10 cellular contexts compared by ENCODE assay signal in the genomic region with DNA sequence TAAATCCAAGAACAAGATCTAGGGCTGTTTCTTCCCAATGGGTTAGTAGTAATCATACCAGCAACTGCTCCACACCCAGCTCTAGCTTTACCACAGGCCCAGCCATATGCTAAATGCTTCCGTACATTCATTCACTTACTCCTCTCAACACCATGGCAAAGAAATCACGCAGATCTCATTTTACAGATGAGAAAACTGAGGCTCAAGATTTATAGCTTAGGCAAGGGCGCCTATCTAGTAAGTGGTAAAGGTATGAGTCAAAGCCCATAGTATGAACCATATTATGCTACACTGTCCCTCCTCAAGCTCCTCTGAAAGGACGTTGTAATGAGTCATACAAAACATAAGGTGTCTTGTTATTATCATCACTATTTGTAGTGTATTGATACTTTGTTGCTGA.
DNase-seq lines count a peak whose midpoint lies in the region; ATAC-seq and TF ChIP-seq lines count a peak whose summit lies in the region.
"Had no signal": no experiment of that assay in that cellular context is flagged by ENCODE, and none has a peak within 500 bp of the region (broad histone marks: within the 10 kb centered on the region; RNA-seq: fewer than 3 reads in every experiment).

No MANE protein-coding gene starts in this region.

- H3K4me1 Mint-ChIP-seq in CD4-positive, alpha-beta T cell (ENCODE audit: low read depth), result peaks cover 30% of the 10 kb centered on the region
- H3K4me1 Mint-ChIP-seq in activated T-cell treated with anti-CD3 and anti-CD28 coated beads, Interleukin-2, amount 50 U/mL, for 72 hours (ENCODE audit: low read depth), result peaks cover 48% of the 10 kb centered on the region

- no peak for TF ChIP-seq CTCF in CD4-positive, alpha-beta T cell (IDR thresholded peaks at IDR 0.05)

- no peak for DNase-seq in CD4-positive, alpha-beta T cell
- DNase-seq in activated T-cell treated with anti-CD3 and anti-CD28 coated beads, Interleukin-2, amount 50 U/mL, for 72 hours, result peak in 1 of 2 donors; percentile 20
- DNase-seq in NCI-H2171 (lab: John Stamatoyannopoulos, UW), result no peak
- DNase-seq in HuH-7 (ENCODE audit: low spot score), result no peak
- no peak for DNase-seq in iPS-NIHi11 (ENCODE audit: low spot score)
- DNase-seq in NCI-H2196 (lab: John Stamatoyannopoulos, UW; ENCODE audit: unreplicated experiment), result no peak
- DNase-seq: amygdala, SIG-M5 had no signal

- POLR2A ChIA-PET in CD4-positive, alpha-beta T cell (lab: Charles Lee), result interaction anchor here (1.7 kb wide), 1 partner anchor 10 kb away, joined by 6 read pairs; no protein-coding TSS in a partner anchor

- H3K27me3 Mint-ChIP-seq in CD4-positive, alpha-beta T cell, result no peaks in the 10 kb centered on the region
- H3K27me3 Mint-ChIP-seq in activated T-cell treated with anti-CD3 and anti-CD28 coated beads, Interleukin-2, amount 50 U/mL, for 72 hours (ENCODE audit: low read depth), result peaks cover 7% of the 10 kb centered on the region

- H3K9me3 Mint-ChIP-seq in CD4-positive, alpha-beta T cell, result no peaks in the 10 kb centered on the region
- no peaks in the 10 kb centered on the region for H3K9me3 Mint-ChIP-seq in activated T-cell treated with anti-CD3 and anti-CD28 coated beads, Interleukin-2, amount 50 U/mL, for 72 hours

- no peaks in the 10 kb centered on the region for H3K36me3 Mint-ChIP-seq in CD4-positive, alpha-beta T cell (ENCODE audit: low read depth)
- peaks cover 0 to 17% of the 10 kb centered on the region in 2 donors for H3K36me3 Mint-ChIP-seq in activated T-cell treated with anti-CD3 and anti-CD28 coated beads, Interleukin-2, amount 50 U/mL, for 72 hours (ENCODE audit: insufficient read depth in 2 of 2)

- ATAC-seq in CD4-positive, alpha-beta T cell (ENCODE audit: poor library complexity), result peak; percentile 44
- ATAC-seq in GM18909 (IDR thresholded peaks at IDR 0.05; ENCODE audit: poor library complexity, unreplicated experiment), result peak; percentile 75
- ATAC-seq in HG02943 (IDR thresholded peaks at IDR 0.05; ENCODE audit: low read depth, unreplicated experiment), result peak; percentile 78
- peak; percentile 73 to 79 for ATAC-seq in activated T-cell treated with anti-CD3 and anti-CD28 coated beads, Interleukin-2, amount 50 U/mL, for 72 hours (replicated peaks in 1 of 2)

- H3K9me3 ChIP-seq in CD4-positive, alpha-beta T cell (ENCODE audit: control insufficient read depth, low read length), result no peaks in the 10 kb centered on the region

- intact Hi-C loops in CD4-positive, alpha-beta T cell (cut with DNase I, micrococcal nuclease), result loop anchor here (5.0 kb wide), 3 partner anchors 50 to 85 kb away; a partner anchor contains a TSS

- no peak overlapping the region for H3K27ac ChIP-seq in CD4-positive, alpha-beta T cell (ENCODE audit: low read depth, low read length)

- CTCF ChIA-PET in CD4-positive, alpha-beta T cell (lab: Charles Lee), result interaction anchor here (0.8 to 2.6 kb wide), 8 partner anchors 9 to 90 kb away, joined by 3 to 11 read pairs (median 4); no protein-coding TSS in a partner anchor

- peak overlapping the region; percentile 91 for H3K27ac Mint-ChIP-seq in CD4-positive, alpha-beta T cell
- peak overlapping the region; percentile 44 for H3K27ac Mint-ChIP-seq in activated T-cell treated with anti-CD3 and anti-CD28 coated beads, Interleukin-2, amount 50 U/mL, for 72 hours

- no peaks in the 10 kb centered on the region for H3K27me3 ChIP-seq in CD4-positive, alpha-beta T cell (ENCODE audit: control insufficient read depth, insufficient read depth, low read length)

- peak overlapping the region; percentile 75 for H3K4me3 Mint-ChIP-seq in CD4-positive, alpha-beta T cell
- peak overlapping the region in 1 of 2 donors; percentile 9 for H3K4me3 Mint-ChIP-seq in activated T-cell treated with anti-CD3 and anti-CD28 coated beads, Interleukin-2, amount 50 U/mL, for 72 hours
